ENCODE assay signal across 14 cellular contexts in the genomic region with DNA sequence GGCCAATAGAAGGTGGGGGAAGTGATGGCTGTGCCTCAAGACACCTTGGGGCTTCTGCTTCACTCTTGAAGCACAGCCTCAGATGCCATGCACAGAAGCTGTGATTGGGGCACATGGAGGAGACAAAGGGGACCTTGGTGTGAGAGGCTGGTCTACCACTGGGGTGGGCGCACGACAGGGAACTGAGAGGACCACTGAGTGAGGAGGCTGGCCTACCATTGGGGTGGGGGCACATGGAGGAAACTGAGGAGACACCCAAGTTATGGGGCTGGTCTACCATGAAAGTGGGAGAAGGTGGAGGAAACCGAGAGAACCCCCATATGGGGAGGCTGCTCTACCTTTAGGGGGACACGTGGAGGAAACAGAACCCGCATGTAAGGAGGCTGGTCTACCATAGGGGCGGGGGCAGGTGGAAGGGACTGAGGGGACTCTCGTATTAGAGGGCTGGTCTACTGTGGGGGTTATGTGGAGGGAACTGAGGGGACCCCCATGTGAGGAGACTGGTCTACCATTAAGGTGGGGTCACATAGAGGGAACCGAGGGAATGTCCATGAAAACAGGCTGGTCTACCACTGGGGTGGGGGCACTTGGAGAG.
DNase-seq lines count a peak whose midpoint lies in the region; ATAC-seq and TF ChIP-seq lines count a peak whose summit lies in the region.
"Had no signal": no experiment of that assay in that cellular context is flagged by ENCODE, and none has a peak within 500 bp of the region (broad histone marks: within the 10 kb centered on the region; RNA-seq: fewer than 3 reads in every experiment).

No MANE protein-coding gene starts in this region.

- H3K4me1 Mint-ChIP-seq in chondrocyte (ENCODE audit: low read depth) (no peaks in the 10 kb centered on the region), T-helper 17 cell (no peaks in the 10 kb centered on the region)
- no peaks in the 10 kb centered on the region for H3K4me1 Mint-ChIP-seq in activated naive CD8-positive, alpha-beta T cell treated with anti-CD3 and anti-CD28 coated beads, Interleukin-2, amount 50 U/mL, for 24 hours
- H3K4me1 Mint-ChIP-seq: CD8-positive, alpha-beta memory T cell had no signal

- H3K4me3 ChIP-seq in right lobe of liver (no peak overlapping the region), suprapubic skin (no peak overlapping the region)
- H3K4me3 ChIP-seq: BLaER1 had no signal

- no peaks in the 10 kb centered on the region for H3K9me3 ChIP-seq in right lobe of liver
- H3K9me3 ChIP-seq in suprapubic skin: no peaks in the 10 kb centered on the region
- no peaks in the 10 kb centered on the region for H3K9me3 ChIP-seq in T-helper 17 cell (ENCODE audit: control insufficient read depth, low read length, poor library complexity, severe bottlenecking)

- H3K4me3 Mint-ChIP-seq in chondrocyte (ENCODE audit: unreplicated experiment) (no peak overlapping the region), T-helper 17 cell (no peak overlapping the region)
- H3K4me3 Mint-ChIP-seq in activated naive CD8-positive, alpha-beta T cell treated with anti-CD3 and anti-CD28 coated beads, Interleukin-2, amount 50 U/mL, for 24 hours: no peak overlapping the region
- H3K4me3 Mint-ChIP-seq: CD8-positive, alpha-beta memory T cell had no signal

- intact Hi-C loops in right lobe of liver (cut with DNase I): no loop called here

- H3K9me3 Mint-ChIP-seq in chondrocyte (ENCODE audit: low read depth): peaks cover 27% of the 10 kb centered on the region
- peaks cover 20% of the 10 kb centered on the region for H3K9me3 Mint-ChIP-seq in activated naive CD8-positive, alpha-beta T cell treated with anti-CD3 and anti-CD28 coated beads, Interleukin-2, amount 50 U/mL, for 24 hours

- no peaks in the 10 kb centered on the region for H3K36me3 ChIP-seq in right lobe of liver
- H3K36me3 ChIP-seq in suprapubic skin: no peaks in the 10 kb centered on the region
- H3K36me3 ChIP-seq: BLaER1 had no signal

- no peak for TF ChIP-seq EP300 in suprapubic skin (IDR thresholded peaks at IDR 0.05)

- peak; percentile 7 for DNase-seq in activated T-cell treated with anti-CD3 and anti-CD28 coated beads, Interleukin-2, amount 50 U/mL, for 1 hour
- DNase-seq in activated T-cell treated with anti-CD3 and anti-CD28 coated beads, Interleukin-2, amount 50 U/mL, for 48 hours: no peak
- peak; percentile 83 for DNase-seq in chondrocyte (ENCODE audit: low spot score)
- peak; percentile 3 to 19 (median 12) for DNase-seq in right lobe of liver
- DNase-seq in suprapubic skin (ENCODE audit: low spot score in 2 of 2): peak; percentile 36 to 58
- DNase-seq in activated naive CD8-positive, alpha-beta T cell treated with anti-CD3 and anti-CD28 coated beads, Interleukin-2, amount 50 U/mL, for 24 hours: no peak
- no peak for DNase-seq in SK-N-DZ (ENCODE audit: low spot score)
- DNase-seq in T-helper 17 cell: no peak
- DNase-seq: DMS79 treated with DMSO at 0.1 percent for 48 hours, NCI-H187, NCI-H69 had no signal

- H3K27ac ChIP-seq in right lobe of liver (no peak overlapping the region), suprapubic skin (no peak overlapping the region)
- H3K27ac ChIP-seq: BLaER1 had no signal

- H3K4me1 ChIP-seq in right lobe of liver: no peaks in the 10 kb centered on the region
- H3K4me1 ChIP-seq in suprapubic skin: no peaks in the 10 kb centered on the region
- H3K4me1 ChIP-seq: BLaER1 had no signal

- no peak for ATAC-seq in right lobe of liver
- no peak for ATAC-seq in activated naive CD8-positive, alpha-beta T cell treated with anti-CD3 and anti-CD28 coated beads, Interleukin-2, amount 50 U/mL, for 24 hours
- no peak for ATAC-seq in T-helper 17 cell
- ATAC-seq: HCT116 had no signal

- no peak for TF ChIP-seq CTCF in chondrocyte (IDR thresholded peaks at IDR 0.05)
- no peak for TF ChIP-seq CTCF in right lobe of liver (IDR thresholded peaks at IDR 0.05)
- no peak for TF ChIP-seq CTCF in suprapubic skin (IDR thresholded peaks at IDR 0.05)

- H3K36me3 Mint-ChIP-seq in chondrocyte (ENCODE audit: low read depth): no peaks in the 10 kb centered on the region
- no peaks in the 10 kb centered on the region for H3K36me3 Mint-ChIP-seq in activated naive CD8-positive, alpha-beta T cell treated with anti-CD3 and anti-CD28 coated beads, Interleukin-2, amount 50 U/mL, for 24 hours (ENCODE audit: low read depth)
- H3K36me3 Mint-ChIP-seq in T-helper 17 cell (ENCODE audit: low read depth): no peaks in the 10 kb centered on the region

- H3K27me3 Mint-ChIP-seq in chondrocyte (ENCODE audit: low read depth): peaks cover 33% of the 10 kb centered on the region
- H3K27me3 Mint-ChIP-seq in activated naive CD8-positive, alpha-beta T cell treated with anti-CD3 and anti-CD28 coated beads, Interleukin-2, amount 50 U/mL, for 24 hours: peaks cover 10% of the 10 kb centered on the region
- H3K27me3 Mint-ChIP-seq in T-helper 17 cell: peaks cover 21% of the 10 kb centered on the region

- H3K27ac Mint-ChIP-seq in chondrocyte (ENCODE audit: unreplicated experiment) (no peak overlapping the region), T-helper 17 cell (no peak overlapping the region)
- no peak overlapping the region for H3K27ac Mint-ChIP-seq in activated naive CD8-positive, alpha-beta T cell treated with anti-CD3 and anti-CD28 coated beads, Interleukin-2, amount 50 U/mL, for 24 hours
- H3K27ac Mint-ChIP-seq: CD8-positive, alpha-beta memory T cell had no signal

- no peak for TF ChIP-seq POLR2A in right lobe of liver (IDR thresholded peaks at IDR 0.05)
- TF ChIP-seq POLR2A in suprapubic skin (IDR thresholded peaks at IDR 0.05): no peak

- WGBS in right lobe of liver (ENCODE audit: insufficient coverage, low coverage, low lambda C conversion rate, missing lambda C conversion rate): 69% methylated on average over 8 of the region's 8 CpGs
- WGBS in suprapubic skin: 94% methylated on average over 8 of the region's 8 CpGs

- H3K27me3 ChIP-seq in right lobe of liver (no peaks in the 10 kb centered on the region), suprapubic skin (peaks cover 18% of the 10 kb centered on the region)
- H3K27me3 ChIP-seq: BLaER1 had no signal

Comparison
In these comparisons a context has a peak if more than half of its experiments do, and no peak if none do; other contexts are left out.
1. DNase-seq: peak in activated T-cell treated with anti-CD3 and anti-CD28 coated beads, Interleukin-2, amount 50 U/mL, for 1 hour (single experiment), chondrocyte (single experiment), right lobe of liver (3 of 3) and suprapubic skin (2 of 2); none in activated T-cell treated with anti-CD3 and anti-CD28 coated beads, Interleukin-2, amount 50 U/mL, for 48 hours (0 of 2), activated naive CD8-positive, alpha-beta T cell treated with anti-CD3 and anti-CD28 coated beads, Interleukin-2, amount 50 U/mL, for 24 hours (single experiment), SK-N-DZ (single experiment) and T-helper 17 cell (0 of 3).